15 cellular contexts compared by ENCODE assay signal in the genomic region with DNA sequence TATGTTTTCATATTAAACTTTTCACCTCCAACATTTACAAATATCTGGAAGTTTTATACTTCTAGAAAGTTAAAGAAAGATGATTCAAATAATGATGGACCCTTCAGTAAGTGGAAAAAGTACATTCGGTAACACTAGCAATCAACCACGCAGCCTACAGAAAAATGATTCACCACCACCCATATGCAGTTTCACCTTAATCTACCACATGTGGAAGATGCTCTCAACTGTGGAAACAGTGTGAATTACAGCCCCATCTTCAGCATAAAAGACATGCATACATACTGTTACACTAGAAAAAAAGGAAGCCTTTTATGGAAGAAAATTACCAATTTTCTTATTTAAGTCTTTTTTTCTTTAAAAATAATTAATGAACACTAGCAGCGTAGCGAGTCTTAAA. TPM values are rescaled to one million over a fixed set of nuclear protein-coding genes. Genes with fewer than 3 reads are reported as not detected.
"Had no signal": no experiment of that assay in that cellular context is flagged by ENCODE, and none has a peak within 500 bp of the region (broad histone marks: within the 10 kb centered on the region; RNA-seq: fewer than 3 reads in every experiment).

No MANE protein-coding gene starts in this region.

- DNase-seq: activated CD4-positive, alpha-beta T cell treated with anti-CD3 and anti-CD28 coated beads for 4 hours; activated CD8-positive, alpha-beta memory T cell treated with anti-CD3 and anti-CD28 coated beads for 24 hours; activated naive CD4-positive, alpha-beta T cell treated with anti-CD3 and anti-CD28 coated beads, Interleukin-2, amount 10 ng/mL, durations not matched to agents 7 days and 5 days; colonic mucosa; effector CD8-positive, alpha-beta T cell; left lung; pancreas; retina; small intestine; T1000; upper lobe of left lung; WERI-Rb-1 had no signal

- H3K4me1 ChIP-seq: colonic mucosa had no signal

- H3K36me3 ChIP-seq: colonic mucosa, left lung, pancreas, suprapubic skin, upper lobe of left lung, WERI-Rb-1 had no signal

- H3K4me3 ChIP-seq: colonic mucosa, left lung had no signal

- H3K9me3 Mint-ChIP-seq: activated naive CD4-positive, alpha-beta T cell treated with anti-CD3 and anti-CD28 coated beads, Interleukin-2, amount 10 ng/mL, durations not matched to agents 7 days and 5 days; activated T-helper 2 cell treated with anti-CD3 and anti-CD28 coated beads, Interferon-gamma antibody, Interleukin-2, Interleukin-4, amounts not matched to agents 10 μg/mL and 5 μg/mL and 100 μg/mL, durations not matched to agents 14 hours and 24 hours and 36 hours had no signal

- H3K4me1 Mint-ChIP-seq: activated naive CD4-positive, alpha-beta T cell treated with anti-CD3 and anti-CD28 coated beads, Interleukin-2, amount 10 ng/mL, durations not matched to agents 7 days and 5 days had no signal

- H3K36me3 Mint-ChIP-seq: activated naive CD4-positive, alpha-beta T cell treated with anti-CD3 and anti-CD28 coated beads, Interleukin-2, amount 10 ng/mL, durations not matched to agents 7 days and 5 days had no signal

- H3K27ac ChIP-seq: colonic mucosa, left lung, suprapubic skin, upper lobe of left lung, WERI-Rb-1 had no signal

- H3K27me3 ChIP-seq: colonic mucosa, pancreas had no signal

- H3K4me3 Mint-ChIP-seq: activated naive CD4-positive, alpha-beta T cell treated with anti-CD3 and anti-CD28 coated beads, Interleukin-2, amount 10 ng/mL, durations not matched to agents 7 days and 5 days had no signal

- H3K9me3 ChIP-seq: colonic mucosa, left lung, pancreas, suprapubic skin, upper lobe of left lung had no signal

- H3K27ac Mint-ChIP-seq: activated naive CD4-positive, alpha-beta T cell treated with anti-CD3 and anti-CD28 coated beads, Interleukin-2, amount 10 ng/mL, durations not matched to agents 7 days and 5 days; activated T-helper 2 cell treated with anti-CD3 and anti-CD28 coated beads, Interferon-gamma antibody, Interleukin-2, Interleukin-4, amounts not matched to agents 10 μg/mL and 5 μg/mL and 100 μg/mL, durations not matched to agents 14 hours and 24 hours and 36 hours had no signal

RNA-seq across cellular contexts. Expression of gene SLC38A11, which starts 1.1 kb away (rescaled TPM):
- total RNA-seq: activated T-helper 2 cell treated with anti-CD3 and anti-CD28 coated beads, Interferon-gamma antibody, Interleukin-2, Interleukin-4, amounts not matched to agents 10 μg/mL and 5 μg/mL and 100 μg/mL, durations not matched to agents 14 hours and 24 hours and 36 hours had no signal
- polyA plus RNA-seq: keratinocyte had no signal
